Comparison of ENCODE assay signal across 8 cellular contexts in genomic region chr13:28423010-28423409, GRCh38.
A peak's percentile ranks its signal among the peaks of the same experiment; 100 is the strongest.
DNase-seq lines count a peak whose midpoint lies in the region; ATAC-seq, FAIRE-seq and TF ChIP-seq lines count a peak whose summit lies in the region.

No MANE protein-coding gene starts in this region.

- intact Hi-C loops in lower lobe of right lung (cut with DNase I), result no loop called here

- TF ChIP-seq CTCF in GM23338 (conservative IDR thresholded peaks at IDR 0.05; ENCODE audit: low read depth in 2 of 2) (no peak), lower lobe of right lung (IDR thresholded peaks at IDR 0.05) (no peak), WERI-Rb-1 (IDR thresholded peaks at IDR 0.05; ENCODE audit: low read depth, low read length) (no peak)

- no peak for ATAC-seq in GM23338
- peak; percentile 84 to 92 for ATAC-seq in lower lobe of right lung
- ATAC-seq in GM21367 (IDR thresholded peaks at IDR 0.05; ENCODE audit: unreplicated experiment), result no peak

- no peak overlapping the region for H3K4me3 Mint-ChIP-seq in GM23338

- H3K4me2 ChIP-seq in GM23338, result no peak overlapping the region

- H2AFZ ChIP-seq in GM23338, result no peak overlapping the region

- H3K4me1 ChIP-seq in GM23338 (ENCODE audit: insufficient read depth) (peaks cover 16% of the 10 kb centered on the region), lower lobe of right lung (peaks cover 21% of the 10 kb centered on the region)

- peaks cover 49% of the 10 kb centered on the region for H3K4me1 Mint-ChIP-seq in GM23338

- no peak for DNase-seq in GM18507 (ENCODE audit: extremely low spot score, insufficient read length, low read depth)
- no peak for DNase-seq in GM23338 (ENCODE audit: low spot score)
- DNase-seq in SIG-M5 (lab: John Stamatoyannopoulos, UW), result peak; percentile 36
- DNase-seq in lower lobe of right lung, result peak; percentile 75
- no peak for DNase-seq in H7
- no peak for DNase-seq in WERI-Rb-1
- no peak for DNase-seq in activated effector memory CD4-positive, alpha-beta T cell treated with anti-CD3 and anti-CD28 coated beads, Interleukin-2, amount 50 U/mL, for 16 hours

- no peaks in the 10 kb centered on the region for H3K27me3 ChIP-seq in GM23338 (ENCODE audit: insufficient read depth)
- H3K27me3 ChIP-seq in lower lobe of right lung (ENCODE audit: low read depth), result no peaks in the 10 kb centered on the region
- H3K27me3 ChIP-seq in H7 (ENCODE audit: control insufficient read depth, insufficient read depth, low read length), result no peaks in the 10 kb centered on the region
- no peaks in the 10 kb centered on the region for H3K27me3 ChIP-seq in WERI-Rb-1 (ENCODE audit: insufficient read depth, low read depth, severe bottlenecking)

- no peaks in the 10 kb centered on the region for H3K27me3 Mint-ChIP-seq in GM23338 (ENCODE audit: insufficient read depth, low read depth, poor library complexity)

- H3K27ac Mint-ChIP-seq in GM23338, result peak overlapping the region; percentile 83

- no peaks in the 10 kb centered on the region for H3K9me3 Mint-ChIP-seq in GM23338

- H3K4me3 ChIP-seq in GM23338, result no peak overlapping the region
- H3K4me3 ChIP-seq in lower lobe of right lung, result no peak overlapping the region
- H3K4me3 ChIP-seq in H7 (ENCODE audit: insufficient read depth, low read depth, low read length), result no peak overlapping the region
- H3K4me3 ChIP-seq in WERI-Rb-1 (ENCODE audit: low read depth, low read length), result no peak overlapping the region

- H3K9me2 ChIP-seq in GM23338 (ENCODE audit: insufficient read depth), result no peaks in the 10 kb centered on the region

- H3F3A ChIP-seq in GM23338 (replicated peaks; ENCODE audit: low read depth), result no peaks in the 10 kb centered on the region

- H3K27ac ChIP-seq in GM23338 (ENCODE audit: low read depth), result peak overlapping the region; percentile 45; the same call in 1 of the 2 replicates
- H3K27ac ChIP-seq in lower lobe of right lung, result no peak overlapping the region
- no peak overlapping the region for H3K27ac ChIP-seq in WERI-Rb-1

- H3K36me3 ChIP-seq in GM23338 (ENCODE audit: insufficient read depth) (peaks cover 41% of the 10 kb centered on the region), lower lobe of right lung (no peaks in the 10 kb centered on the region), H7 (replicated peaks; ENCODE audit: control insufficient read depth, insufficient read depth, low read length) (peaks cover 12% of the 10 kb centered on the region), WERI-Rb-1 (no peaks in the 10 kb centered on the region)

- H4K20me1 ChIP-seq in GM23338 (replicated peaks; ENCODE audit: insufficient read depth), result no peaks in the 10 kb centered on the region

- H3K79me2 ChIP-seq in GM23338 (replicated peaks; ENCODE audit: insufficient read depth), result peaks cover 28% of the 10 kb centered on the region

- peak; percentile 95 for FAIRE-seq in GM18507 (lab: Jason Lieb, UNC)

- no peaks in the 10 kb centered on the region for H3K9me3 ChIP-seq in lower lobe of right lung
- H3K9me3 ChIP-seq in WERI-Rb-1 (ENCODE audit: severe bottlenecking), result no peaks in the 10 kb centered on the region

- peaks cover 92% of the 10 kb centered on the region for H3K36me3 Mint-ChIP-seq in GM23338 (ENCODE audit: low read depth)

TF ChIP-seq in GM23338, 12 proteins besides CTCF, POLR2A, EP300 and RAD21:
- TF ChIP-seq ZNF331 (CRISPR knock-in tag; IDR thresholded peaks at IDR 0.05; ENCODE audit: low read depth), result no peak
- no peak for TF ChIP-seq CREB1 (CRISPR knock-in tag; IDR thresholded peaks at IDR 0.05; ENCODE audit: low read depth)
- no peak for TF ChIP-seq ZNF114 (CRISPR knock-in tag; IDR thresholded peaks at IDR 0.05)
- TF ChIP-seq, protein P1, sequence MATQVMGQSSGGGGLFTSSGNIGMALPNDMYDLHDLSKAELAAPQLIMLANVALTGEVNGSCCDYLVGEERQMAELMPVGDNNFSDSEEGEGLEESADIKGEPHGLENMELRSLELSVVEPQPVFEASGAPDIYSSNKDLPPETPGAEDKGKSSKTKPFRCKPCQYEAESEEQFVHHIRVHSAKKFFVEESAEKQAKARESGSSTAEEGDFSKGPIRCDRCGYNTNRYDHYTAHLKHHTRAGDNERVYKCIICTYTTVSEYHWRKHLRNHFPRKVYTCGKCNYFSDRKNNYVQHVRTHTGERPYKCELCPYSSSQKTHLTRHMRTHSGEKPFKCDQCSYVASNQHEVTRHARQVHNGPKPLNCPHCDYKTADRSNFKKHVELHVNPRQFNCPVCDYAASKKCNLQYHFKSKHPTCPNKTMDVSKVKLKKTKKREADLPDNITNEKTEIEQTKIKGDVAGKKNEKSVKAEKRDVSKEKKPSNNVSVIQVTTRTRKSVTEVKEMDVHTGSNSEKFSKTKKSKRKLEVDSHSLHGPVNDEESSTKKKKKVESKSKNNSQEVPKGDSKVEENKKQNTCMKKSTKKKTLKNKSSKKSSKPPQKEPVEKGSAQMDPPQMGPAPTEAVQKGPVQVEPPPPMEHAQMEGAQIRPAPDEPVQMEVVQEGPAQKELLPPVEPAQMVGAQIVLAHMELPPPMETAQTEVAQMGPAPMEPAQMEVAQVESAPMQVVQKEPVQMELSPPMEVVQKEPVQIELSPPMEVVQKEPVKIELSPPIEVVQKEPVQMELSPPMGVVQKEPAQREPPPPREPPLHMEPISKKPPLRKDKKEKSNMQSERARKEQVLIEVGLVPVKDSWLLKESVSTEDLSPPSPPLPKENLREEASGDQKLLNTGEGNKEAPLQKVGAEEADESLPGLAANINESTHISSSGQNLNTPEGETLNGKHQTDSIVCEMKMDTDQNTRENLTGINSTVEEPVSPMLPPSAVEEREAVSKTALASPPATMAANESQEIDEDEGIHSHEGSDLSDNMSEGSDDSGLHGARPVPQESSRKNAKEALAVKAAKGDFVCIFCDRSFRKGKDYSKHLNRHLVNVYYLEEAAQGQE (IDR thresholded peaks at IDR 0.05; ENCODE audit: unreplicated experiment), result no peak

Comparison
In these comparisons a context has a peak if more than half of its experiments do, and no peak if none do; other contexts are left out.
1. DNase-seq: peak in SIG-M5 (single experiment) and lower lobe of right lung (single experiment); none in GM18507 (single experiment), GM23338 (single experiment), H7 (single experiment), WERI-Rb-1 (single experiment) and activated effector memory CD4-positive, alpha-beta T cell treated with anti-CD3 and anti-CD28 coated beads, Interleukin-2, amount 50 U/mL, for 16 hours (single experiment).
2. ATAC-seq: peak in lower lobe of right lung (2 of 2); none in GM23338 (single experiment) and GM21367 (single experiment).